ENCODE assay signal across 17 cellular contexts in the genomic region with DNA sequence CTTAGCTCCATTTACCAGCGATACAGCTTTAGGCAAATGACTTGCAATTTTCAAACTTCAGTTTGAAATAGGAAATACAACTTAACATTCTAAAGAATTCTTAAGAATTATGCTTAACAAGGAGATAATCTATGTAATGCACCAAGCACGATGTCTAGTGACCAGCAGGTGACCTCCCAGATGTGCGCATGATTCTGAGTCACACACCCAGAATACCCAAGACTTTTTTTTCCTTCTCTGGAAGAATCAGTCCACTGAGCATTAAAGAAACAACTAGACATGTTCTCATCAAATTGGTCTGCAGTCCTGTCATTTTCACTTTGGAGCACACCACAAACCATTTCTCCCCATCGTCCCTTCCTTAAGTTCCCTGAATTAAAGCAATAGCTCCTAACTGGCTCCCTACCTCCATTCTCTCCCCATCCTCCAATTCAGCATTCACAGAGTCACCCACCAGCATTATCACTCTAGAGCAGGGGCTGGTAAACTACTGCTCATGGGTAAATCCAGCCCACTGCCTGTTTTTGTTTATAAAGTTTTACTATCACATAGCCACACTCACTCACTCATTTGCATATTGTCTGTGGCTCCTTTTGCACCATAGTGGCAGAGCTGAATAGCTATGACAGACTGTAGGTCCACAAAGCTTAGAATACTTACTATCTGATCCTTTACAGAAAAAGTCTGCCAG. TPM values are rescaled to one million over a fixed set of nuclear protein-coding genes. Genes with fewer than 3 reads are reported as not detected.
A peak's percentile ranks its signal among the peaks of the same experiment; 100 is the strongest.
DNase-seq lines count a peak whose midpoint lies in the region; ATAC-seq and TF ChIP-seq lines count a peak whose summit lies in the region.
"Had no signal": no experiment of that assay in that cellular context is flagged by ENCODE, and none has a peak within 500 bp of the region (broad histone marks: within the 10 kb centered on the region; RNA-seq: fewer than 3 reads in every experiment).

No MANE protein-coding gene starts in this region.

- H3K4me2 ChIP-seq in mesendoderm (ENCODE audit: low read length), result no peak overlapping the region

- H4K8ac ChIP-seq in mesendoderm (ENCODE audit: low read depth, low read length), result no peak overlapping the region

- H3K79me1 ChIP-seq in mesendoderm (ENCODE audit: low read length), result no peaks in the 10 kb centered on the region

- H3K23ac ChIP-seq in mesendoderm (ENCODE audit: low read length), result no peak overlapping the region

- DNase-seq in AG10803 (ENCODE audit: low read depth), result peak; percentile 53
- DNase-seq in M059J (ENCODE audit: low read depth), result peak; percentile 65
- peak; percentile 75 for DNase-seq in dedifferentiated amniotic fluid mesenchymal stem cell (ENCODE audit: extremely low spot score)
- DNase-seq in mesendoderm, result no peak
- no peak for DNase-seq in AG08395 (ENCODE audit: low spot score)
- DNase-seq in upper lobe of left lung, result no peak
- DNase-seq: activated naive CD4-positive, alpha-beta T cell treated with anti-CD3 and anti-CD28 coated beads, Interleukin-2, amount 10 ng/mL, durations not matched to agents 7 days and 5 days; DMS79; GOT3; NCI-H1092; pancreas; SIG-M5; transverse colon had no signal

- H2AK5ac ChIP-seq in mesendoderm (ENCODE audit: low read length), result no peak overlapping the region

- TF ChIP-seq CTCF in AG10803 (conservative IDR thresholded peaks at IDR 0.05; ENCODE audit: low read length), result no peak
- no peak for TF ChIP-seq CTCF in upper lobe of left lung (IDR thresholded peaks at IDR 0.05)

- H2BK120ac ChIP-seq in mesendoderm (ENCODE audit: low read depth, low read length), result no peak overlapping the region

- H3K79me2 ChIP-seq in mesendoderm (ENCODE audit: control insufficient read depth, insufficient read depth, low read length), result no peaks in the 10 kb centered on the region

- H3K36me3 ChIP-seq in mesendoderm (ENCODE audit: control insufficient read depth, insufficient read depth, low read length) (no peaks in the 10 kb centered on the region), upper lobe of left lung (no peaks in the 10 kb centered on the region)
- H3K36me3 ChIP-seq: pancreas, transverse colon had no signal

- no peak overlapping the region for H3K56ac ChIP-seq in mesendoderm (ENCODE audit: low read length)

- no peak for ATAC-seq in HG02852 (IDR thresholded peaks at IDR 0.05; ENCODE audit: unreplicated experiment)
- no peak for ATAC-seq in GM21367 (IDR thresholded peaks at IDR 0.05; ENCODE audit: unreplicated experiment)
- ATAC-seq in upper lobe of left lung (ENCODE audit: low FRiP score in 2 of 2), result no peak
- ATAC-seq: esophagus mucosa had no signal

- TF ChIP-seq EP300 in upper lobe of left lung (IDR thresholded peaks at IDR 0.05), result no peak

- H3K4me1 ChIP-seq in mesendoderm (ENCODE audit: control insufficient read depth, low read depth, low read length) (peaks cover 8% of the 10 kb centered on the region), upper lobe of left lung (peaks cover 0 to 4% (median 0%) of the 10 kb centered on the region in 4 donors)
- H3K4me1 ChIP-seq: transverse colon had no signal

- H3K18ac ChIP-seq in mesendoderm (ENCODE audit: low read length), result peak overlapping the region; percentile 57

- no peak overlapping the region for H3K9ac ChIP-seq in mesendoderm (ENCODE audit: low read length)

- no peak overlapping the region for H2BK5ac ChIP-seq in mesendoderm (ENCODE audit: low read length)

- H3K4me3 ChIP-seq in AG10803 (ENCODE audit: low read length) (no peak overlapping the region), mesendoderm (ENCODE audit: low read length) (no peak overlapping the region), upper lobe of left lung (no peak overlapping the region)
- H3K4me3 ChIP-seq: pancreas, transverse colon had no signal

- H3K27ac ChIP-seq in mesendoderm (ENCODE audit: low read depth, low read length) (no peak overlapping the region), upper lobe of left lung (no peak overlapping the region)
- H3K27ac ChIP-seq: pancreas, transverse colon had no signal

- H2BK15ac ChIP-seq in mesendoderm (replicated peaks; ENCODE audit: low read depth), result no peak overlapping the region

- H4K5ac ChIP-seq in mesendoderm (ENCODE audit: low read length), result no peak overlapping the region

- WGBS in mesendoderm (ENCODE audit: extremely low coverage, insufficient coverage, low lambda C conversion rate), result no CpG with 5 or more reads among the region's 4 CpGs
- WGBS in upper lobe of left lung, 2 donors, result 69 to 72% methylated on average over 4 of the region's 4 CpGs

- no peak overlapping the region for H3K4ac ChIP-seq in mesendoderm (ENCODE audit: low read depth, low read length)

- no peaks in the 10 kb centered on the region for H3K27me3 ChIP-seq in mesendoderm (ENCODE audit: insufficient read depth, low read length, poor library complexity)
- no peaks in the 10 kb centered on the region for H3K27me3 ChIP-seq in upper lobe of left lung
- H3K27me3 ChIP-seq: pancreas, transverse colon had no signal

- no peak for TF ChIP-seq POLR2A in upper lobe of left lung (IDR thresholded peaks at IDR 0.05)

- no peaks in the 10 kb centered on the region for H3K9me3 ChIP-seq in upper lobe of left lung
- H3K9me3 ChIP-seq: pancreas, transverse colon had no signal

RNA-seq across cellular contexts. Expression of a gene that starts 13.2 kb away (rescaled TPM):
- 122 and 124 TPM in 2 replicates for total RNA-seq in M059J (2014; rRNA removed; shearing (Covaris generic))
- 2.0 TPM for polyA plus RNA-seq in mesendoderm (2013, experiment 1 of 2)
- 2.5 TPM for polyA plus RNA-seq in mesendoderm (2013, experiment 2 of 2)
- 10 to 100 TPM; 30.4 to 96.9 (median 55.0) TPM for total RNA-seq in upper lobe of left lung
- total RNA-seq: HT-29, transverse colon had no signal

Comparison
In these comparisons a context has a peak if more than half of its experiments do, and no peak if none do; other contexts are left out.
1. DNase-seq: peak in AG10803 (single experiment), M059J (single experiment) and dedifferentiated amniotic fluid mesenchymal stem cell (single experiment); none in mesendoderm (single experiment), AG08395 (single experiment) and upper lobe of left lung (0 of 2).